1 cellular context compared by ENCODE assay signal in genomic region chr13:41499452-41499851, GRCh38.
A peak's percentile ranks its signal among the peaks of the same experiment; 100 is the strongest.
TF ChIP-seq lines count a peak whose summit lies in the region.

No MANE protein-coding gene starts in this region.

TF ChIP-seq in HepG2, 621 proteins besides CTCF, POLR2A, EP300 and RAD21:
- TF ChIP-seq ATF7 (IDR thresholded peaks at IDR 0.05), result peak; percentile 60
- TF ChIP-seq ATF7 (CRISPR knock-in tag; IDR thresholded peaks at IDR 0.05), result no peak
- peak; percentile 63 for TF ChIP-seq CREB1 (IDR thresholded peaks at IDR 0.05)
- no peak for TF ChIP-seq CREB1 (CRISPR knock-in tag; IDR thresholded peaks at IDR 0.05)
- no peak for TF ChIP-seq RERE (CRISPR knock-in tag; IDR thresholded peaks at IDR 0.05; ENCODE audit: low read depth)
- TF ChIP-seq FOXK1 (CRISPR knock-in tag; IDR thresholded peaks at IDR 0.05; ENCODE audit: borderline replicate concordance, low read depth), result no peak
